1 cellular context compared by ENCODE assay signal in genomic region chr10:127907411-127908105, GRCh38.
TF ChIP-seq lines count a peak whose summit lies in the region.

No MANE protein-coding gene starts in this region.

TF ChIP-seq in HCT116, 20 proteins besides CTCF, POLR2A, EP300 and RAD21 (continued from another document):
- TF ChIP-seq MAX (IDR thresholded peaks at IDR 0.05) (no peak), CBX3 (IDR thresholded peaks at IDR 0.05; ENCODE audit: low read depth) (no peak), JUND (IDR thresholded peaks at IDR 0.05) (no peak), SP1 (IDR thresholded peaks at IDR 0.05; ENCODE audit: low read depth) (no peak), SIN3A (IDR thresholded peaks at IDR 0.05; ENCODE audit: low read depth) (no peak), EZH2 (IDR thresholded peaks at IDR 0.05) (no peak)
- TF ChIP-seq, protein P1, sequence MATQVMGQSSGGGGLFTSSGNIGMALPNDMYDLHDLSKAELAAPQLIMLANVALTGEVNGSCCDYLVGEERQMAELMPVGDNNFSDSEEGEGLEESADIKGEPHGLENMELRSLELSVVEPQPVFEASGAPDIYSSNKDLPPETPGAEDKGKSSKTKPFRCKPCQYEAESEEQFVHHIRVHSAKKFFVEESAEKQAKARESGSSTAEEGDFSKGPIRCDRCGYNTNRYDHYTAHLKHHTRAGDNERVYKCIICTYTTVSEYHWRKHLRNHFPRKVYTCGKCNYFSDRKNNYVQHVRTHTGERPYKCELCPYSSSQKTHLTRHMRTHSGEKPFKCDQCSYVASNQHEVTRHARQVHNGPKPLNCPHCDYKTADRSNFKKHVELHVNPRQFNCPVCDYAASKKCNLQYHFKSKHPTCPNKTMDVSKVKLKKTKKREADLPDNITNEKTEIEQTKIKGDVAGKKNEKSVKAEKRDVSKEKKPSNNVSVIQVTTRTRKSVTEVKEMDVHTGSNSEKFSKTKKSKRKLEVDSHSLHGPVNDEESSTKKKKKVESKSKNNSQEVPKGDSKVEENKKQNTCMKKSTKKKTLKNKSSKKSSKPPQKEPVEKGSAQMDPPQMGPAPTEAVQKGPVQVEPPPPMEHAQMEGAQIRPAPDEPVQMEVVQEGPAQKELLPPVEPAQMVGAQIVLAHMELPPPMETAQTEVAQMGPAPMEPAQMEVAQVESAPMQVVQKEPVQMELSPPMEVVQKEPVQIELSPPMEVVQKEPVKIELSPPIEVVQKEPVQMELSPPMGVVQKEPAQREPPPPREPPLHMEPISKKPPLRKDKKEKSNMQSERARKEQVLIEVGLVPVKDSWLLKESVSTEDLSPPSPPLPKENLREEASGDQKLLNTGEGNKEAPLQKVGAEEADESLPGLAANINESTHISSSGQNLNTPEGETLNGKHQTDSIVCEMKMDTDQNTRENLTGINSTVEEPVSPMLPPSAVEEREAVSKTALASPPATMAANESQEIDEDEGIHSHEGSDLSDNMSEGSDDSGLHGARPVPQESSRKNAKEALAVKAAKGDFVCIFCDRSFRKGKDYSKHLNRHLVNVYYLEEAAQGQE (IDR thresholded peaks at IDR 0.05; ENCODE audit: low read depth): no peak
- TF ChIP-seq, protein P2, sequence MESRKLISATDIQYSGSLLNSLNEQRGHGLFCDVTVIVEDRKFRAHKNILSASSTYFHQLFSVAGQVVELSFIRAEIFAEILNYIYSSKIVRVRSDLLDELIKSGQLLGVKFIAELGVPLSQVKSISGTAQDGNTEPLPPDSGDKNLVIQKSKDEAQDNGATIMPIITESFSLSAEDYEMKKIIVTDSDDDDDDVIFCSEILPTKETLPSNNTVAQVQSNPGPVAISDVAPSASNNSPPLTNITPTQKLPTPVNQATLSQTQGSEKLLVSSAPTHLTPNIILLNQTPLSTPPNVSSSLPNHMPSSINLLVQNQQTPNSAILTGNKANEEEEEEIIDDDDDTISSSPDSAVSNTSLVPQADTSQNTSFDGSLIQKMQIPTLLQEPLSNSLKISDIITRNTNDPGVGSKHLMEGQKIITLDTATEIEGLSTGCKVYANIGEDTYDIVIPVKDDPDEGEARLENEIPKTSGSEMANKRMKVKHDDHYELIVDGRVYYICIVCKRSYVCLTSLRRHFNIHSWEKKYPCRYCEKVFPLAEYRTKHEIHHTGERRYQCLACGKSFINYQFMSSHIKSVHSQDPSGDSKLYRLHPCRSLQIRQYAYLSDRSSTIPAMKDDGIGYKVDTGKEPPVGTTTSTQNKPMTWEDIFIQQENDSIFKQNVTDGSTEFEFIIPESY (IDR thresholded peaks at IDR 0.05; ENCODE audit: extremely low read depth, insufficient replicate concordance, low read length): no peak
TF ChIP-seq in HCT116: peak in this region for 0.
